2 cellular contexts compared by ENCODE assay signal in genomic region chr3:37096972-37097371, GRCh38.
TF ChIP-seq lines count a peak whose summit lies in the region.

No MANE protein-coding gene starts in this region.

TF ChIP-seq in HepG2, 621 proteins besides CTCF, POLR2A, EP300 and RAD21 (continued from another document):
- TF ChIP-seq AFF4 (CRISPR knock-in tag; IDR thresholded peaks at IDR 0.05) (no peak), NRL (CRISPR knock-in tag; IDR thresholded peaks at IDR 0.05; ENCODE audit: borderline replicate concordance) (no peak), GMEB1 (CRISPR knock-in tag; IDR thresholded peaks at IDR 0.05; ENCODE audit: borderline replicate concordance) (no peak), MBD4 (IDR thresholded peaks at IDR 0.05; ENCODE audit: borderline replicate concordance, low read length) (no peak), ZNF879 (CRISPR knock-in tag; IDR thresholded peaks at IDR 0.05) (no peak), ZNF614 (CRISPR knock-in tag; IDR thresholded peaks at IDR 0.05; ENCODE audit: borderline replicate concordance) (no peak)
- TF ChIP-seq, protein P1, sequence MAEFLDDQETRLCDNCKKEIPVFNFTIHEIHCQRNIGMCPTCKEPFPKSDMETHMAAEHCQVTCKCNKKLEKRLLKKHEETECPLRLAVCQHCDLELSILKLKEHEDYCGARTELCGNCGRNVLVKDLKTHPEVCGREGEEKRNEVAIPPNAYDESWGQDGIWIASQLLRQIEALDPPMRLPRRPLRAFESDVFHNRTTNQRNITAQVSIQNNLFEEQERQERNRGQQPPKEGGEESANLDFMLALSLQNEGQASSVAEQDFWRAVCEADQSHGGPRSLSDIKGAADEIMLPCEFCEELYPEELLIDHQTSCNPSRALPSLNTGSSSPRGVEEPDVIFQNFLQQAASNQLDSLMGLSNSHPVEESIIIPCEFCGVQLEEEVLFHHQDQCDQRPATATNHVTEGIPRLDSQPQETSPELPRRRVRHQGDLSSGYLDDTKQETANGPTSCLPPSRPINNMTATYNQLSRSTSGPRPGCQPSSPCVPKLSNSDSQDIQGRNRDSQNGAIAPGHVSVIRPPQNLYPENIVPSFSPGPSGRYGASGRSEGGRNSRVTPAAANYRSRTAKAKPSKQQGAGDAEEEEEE (CRISPR knock-in tag; IDR thresholded peaks at IDR 0.05; ENCODE audit: borderline replicate concordance), result no peak

TF ChIP-seq in K562, 482 proteins besides CTCF, POLR2A, EP300 and RAD21:
- TF ChIP-seq, protein P2, sequence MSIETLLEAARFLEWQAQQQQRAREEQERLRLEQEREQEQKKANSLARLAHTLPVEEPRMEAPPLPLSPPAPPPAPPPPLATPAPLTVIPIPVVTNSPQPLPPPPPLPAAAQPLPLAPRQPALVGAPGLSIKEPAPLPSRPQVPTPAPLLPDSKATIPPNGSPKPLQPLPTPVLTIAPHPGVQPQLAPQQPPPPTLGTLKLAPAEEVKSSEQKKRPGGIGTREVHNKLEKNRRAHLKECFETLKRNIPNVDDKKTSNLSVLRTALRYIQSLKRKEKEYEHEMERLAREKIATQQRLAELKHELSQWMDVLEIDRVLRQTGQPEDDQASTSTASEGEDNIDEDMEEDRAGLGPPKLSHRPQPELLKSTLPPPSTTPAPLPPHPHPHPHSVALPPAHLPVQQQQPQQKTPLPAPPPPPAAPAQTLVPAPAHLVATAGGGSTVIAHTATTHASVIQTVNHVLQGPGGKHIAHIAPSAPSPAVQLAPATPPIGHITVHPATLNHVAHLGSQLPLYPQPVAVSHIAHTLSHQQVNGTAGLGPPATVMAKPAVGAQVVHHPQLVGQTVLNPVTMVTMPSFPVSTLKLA (conservative IDR thresholded peaks at IDR 0.05), result no peak
- TF ChIP-seq, protein P3, sequence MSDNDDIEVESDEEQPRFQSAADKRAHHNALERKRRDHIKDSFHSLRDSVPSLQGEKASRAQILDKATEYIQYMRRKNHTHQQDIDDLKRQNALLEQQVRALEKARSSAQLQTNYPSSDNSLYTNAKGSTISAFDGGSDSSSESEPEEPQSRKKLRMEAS (CRISPR knock-in tag; IDR thresholded peaks at IDR 0.05), result no peak
- TF ChIP-seq, protein P4, sequence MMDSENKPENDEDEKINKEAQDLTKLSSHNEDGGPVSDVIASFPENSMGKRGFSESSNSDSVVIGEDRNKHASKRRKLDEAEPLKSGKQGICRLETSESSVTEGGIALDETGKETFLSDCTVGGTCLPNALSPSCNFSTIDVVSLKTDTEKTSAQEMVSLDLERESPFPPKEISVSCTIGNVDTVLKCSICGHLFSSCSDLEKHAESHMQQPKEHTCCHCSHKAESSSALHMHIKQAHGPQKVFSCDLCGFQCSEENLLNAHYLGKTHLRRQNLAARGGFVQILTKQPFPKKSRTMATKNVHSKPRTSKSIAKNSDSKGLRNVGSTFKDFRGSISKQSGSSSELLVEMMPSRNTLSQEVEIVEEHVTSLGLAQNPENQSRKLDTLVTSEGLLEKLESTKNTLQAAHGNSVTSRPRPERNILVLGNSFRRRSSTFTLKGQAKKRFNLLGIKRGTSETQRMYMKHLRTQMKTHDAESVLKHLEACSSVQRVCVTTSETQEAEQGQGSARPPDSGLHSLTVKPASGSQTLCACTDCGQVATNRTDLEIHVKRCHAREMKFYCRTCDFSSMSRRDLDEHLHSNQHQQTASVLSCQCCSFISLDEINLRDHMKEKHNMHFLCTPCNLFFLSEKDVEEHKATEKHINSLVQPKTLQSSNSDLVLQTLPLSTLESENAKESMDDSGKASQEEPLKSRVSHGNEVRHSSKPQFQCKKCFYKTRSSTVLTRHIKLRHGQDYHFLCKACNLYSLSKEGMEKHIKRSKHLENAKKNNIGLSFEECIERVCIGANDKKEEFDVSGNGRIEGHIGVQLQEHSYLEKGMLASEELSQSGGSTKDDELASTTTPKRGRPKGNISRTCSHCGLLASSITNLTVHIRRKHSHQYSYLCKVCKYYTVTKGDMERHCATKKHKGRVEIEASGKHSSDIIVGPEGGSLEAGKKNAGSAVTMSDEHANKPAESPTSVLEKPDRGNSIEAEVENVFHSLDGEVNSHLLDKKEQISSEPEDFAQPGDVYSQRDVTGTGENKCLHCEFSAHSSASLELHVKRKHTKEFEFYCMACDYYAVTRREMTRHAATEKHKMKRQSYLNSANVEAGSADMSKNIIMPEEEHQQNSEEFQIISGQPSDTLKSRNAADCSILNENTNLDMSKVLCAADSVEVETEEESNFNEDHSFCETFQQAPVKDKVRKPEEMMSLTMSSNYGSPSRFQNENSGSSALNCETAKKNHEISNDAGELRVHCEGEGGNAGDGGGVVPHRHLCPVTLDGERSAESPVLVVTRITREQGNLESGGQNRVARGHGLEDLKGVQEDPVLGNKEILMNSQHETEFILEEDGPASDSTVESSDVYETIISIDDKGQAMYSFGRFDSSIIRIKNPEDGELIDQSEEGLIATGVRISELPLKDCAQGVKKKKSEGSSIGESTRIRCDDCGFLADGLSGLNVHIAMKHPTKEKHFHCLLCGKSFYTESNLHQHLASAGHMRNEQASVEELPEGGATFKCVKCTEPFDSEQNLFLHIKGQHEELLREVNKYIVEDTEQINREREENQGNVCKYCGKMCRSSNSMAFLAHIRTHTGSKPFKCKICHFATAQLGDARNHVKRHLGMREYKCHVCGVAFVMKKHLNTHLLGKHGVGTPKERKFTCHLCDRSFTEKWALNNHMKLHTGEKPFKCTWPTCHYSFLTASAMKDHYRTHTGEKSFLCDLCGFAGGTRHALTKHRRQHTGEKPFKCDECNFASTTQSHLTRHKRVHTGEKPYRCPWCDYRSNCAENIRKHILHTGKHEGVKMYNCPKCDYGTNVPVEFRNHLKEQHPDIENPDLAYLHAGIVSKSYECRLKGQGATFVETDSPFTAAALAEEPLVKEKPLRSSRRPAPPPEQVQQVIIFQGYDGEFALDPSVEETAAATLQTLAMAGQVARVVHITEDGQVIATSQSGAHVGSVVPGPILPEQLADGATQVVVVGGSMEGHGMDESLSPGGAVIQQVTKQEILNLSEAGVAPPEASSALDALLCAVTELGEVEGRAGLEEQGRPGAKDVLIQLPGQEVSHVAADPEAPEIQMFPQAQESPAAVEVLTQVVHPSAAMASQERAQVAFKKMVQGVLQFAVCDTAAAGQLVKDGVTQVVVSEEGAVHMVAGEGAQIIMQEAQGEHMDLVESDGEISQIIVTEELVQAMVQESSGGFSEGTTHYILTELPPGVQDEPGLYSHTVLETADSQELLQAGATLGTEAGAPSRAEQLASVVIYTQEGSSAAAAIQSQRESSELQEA (IDR thresholded peaks at IDR 0.05; ENCODE audit: low read depth), result no peak
- TF ChIP-seq ZFPM2 (CRISPR knock-in tag; IDR thresholded peaks at IDR 0.05) (no peak), ZNF444 (CRISPR knock-in tag; IDR thresholded peaks at IDR 0.05) (no peak), E2F5 (CRISPR knock-in tag; IDR thresholded peaks at IDR 0.05) (no peak)
- TF ChIP-seq, protein P5, sequence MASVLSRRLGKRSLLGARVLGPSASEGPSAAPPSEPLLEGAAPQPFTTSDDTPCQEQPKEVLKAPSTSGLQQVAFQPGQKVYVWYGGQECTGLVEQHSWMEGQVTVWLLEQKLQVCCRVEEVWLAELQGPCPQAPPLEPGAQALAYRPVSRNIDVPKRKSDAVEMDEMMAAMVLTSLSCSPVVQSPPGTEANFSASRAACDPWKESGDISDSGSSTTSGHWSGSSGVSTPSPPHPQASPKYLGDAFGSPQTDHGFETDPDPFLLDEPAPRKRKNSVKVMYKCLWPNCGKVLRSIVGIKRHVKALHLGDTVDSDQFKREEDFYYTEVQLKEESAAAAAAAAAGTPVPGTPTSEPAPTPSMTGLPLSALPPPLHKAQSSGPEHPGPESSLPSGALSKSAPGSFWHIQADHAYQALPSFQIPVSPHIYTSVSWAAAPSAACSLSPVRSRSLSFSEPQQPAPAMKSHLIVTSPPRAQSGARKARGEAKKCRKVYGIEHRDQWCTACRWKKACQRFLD (CRISPR knock-in tag; IDR thresholded peaks at IDR 0.05), result no peak
